ENCODE assay signal across 34 cellular contexts in genomic region chr11:80466570-80466969, GRCh38.
"Had no signal": no experiment of that assay in that cellular context is flagged by ENCODE, and none has a peak within 500 bp of the region (broad histone marks: within the 10 kb centered on the region; RNA-seq: fewer than 3 reads in every experiment).

No MANE protein-coding gene starts in this region.

- H3K9me3 ChIP-seq: SJCRH30 had no signal

- FAIRE-seq: RCC 7860 had no signal

- H3K4me1 ChIP-seq: SJCRH30 had no signal

- H3K27ac ChIP-seq: PC-9, RWPE1, SJCRH30, SK-N-MC had no signal

- ATAC-seq: Panc1, Right ventricle myocardium inferior, SK-N-SH treated with all-trans-retinoic acid at 6 μM for 48 hours, T-cell had no signal

- H3K27me3 ChIP-seq: SJCRH30 had no signal

- DNase-seq: MM.1S, MV-4-11, NCI-H1048, NCI-H1092 treated with DMSO at 0.1 percent for 48 hours, NCI-H1105 treated with DMSO at 0.1 percent for 48 hours, NCI-H1417, NCI-H1436, NCI-H146, NCI-H1694, NCI-H187, NCI-H1930, NCI-H2029 treated with DMSO at 0.1 percent for 48 hours, NCI-H2081 treated with DMSO at 0.1 percent for 48 hours, NCI-H2107, NCI-H2171, NCI-H226, NCI-H446 treated with DMSO at 0.1 percent for 48 hours, NCI-H510A, NCI-H524, NCI-H526, NCI-H69, NCI-H748 treated with DMSO at 0.1 percent for 48 hours, NCI-H82, PC-9, SHP77, SIG-M5, SJCRH30, T-cell had no signal

- H3K36me3 ChIP-seq: SJCRH30 had no signal

- H3K4me2 ChIP-seq: PC-9 had no signal

- H3K4me3 ChIP-seq: PC-9, SJCRH30, SK-N-MC had no signal

- H2AFZ ChIP-seq: PC-9 had no signal
